In genomic region chr13:21365574-21365973, GRCh38 we compare ENCODE assay signal across 14 cellular contexts.
DNase-seq lines count a peak whose midpoint lies in the region; ATAC-seq and TF ChIP-seq lines count a peak whose summit lies in the region.
"Had no signal": no experiment of that assay in that cellular context is flagged by ENCODE, and none has a peak within 500 bp of the region (broad histone marks: within the 10 kb centered on the region; RNA-seq: fewer than 3 reads in every experiment).

No MANE protein-coding gene starts in this region.

- no TSS peak for BruUV-seq in MCF 10A (replicated peaks; lab: Mats Ljungman, UMichigan)

- H3K4me1 Mint-ChIP-seq in activated CD8-positive, alpha-beta T cell treated with anti-CD3 and anti-CD28 coated beads, Interleukin-2, amount 10 ng/mL, durations not matched to agents 7 days and 5 days (ENCODE audit: low read depth) = peaks cover 22% of the 10 kb centered on the region
- peaks cover 20% of the 10 kb centered on the region for H3K4me1 Mint-ChIP-seq in stimulated activated naive CD8-positive, alpha-beta T cell treated with anti-CD3 and anti-CD28 coated beads, Interleukin-15, Interleukin-2, amounts not matched to agents 100 ng/mL and 50 ng/mL, for 24 hours (ENCODE audit: low read depth)
- no peaks in the 10 kb centered on the region for H3K4me1 Mint-ChIP-seq in MCF 10A (ENCODE audit: insufficient read depth, unreplicated experiment)

- H3K36me3 ChIP-seq in right atrium auricular region (no peaks in the 10 kb centered on the region), heart left ventricle (no peaks in the 10 kb centered on the region), esophagus muscularis mucosa (no peaks in the 10 kb centered on the region)
- H3K36me3 ChIP-seq: thyroid gland had no signal

- H3K27ac ChIP-seq in right atrium auricular region (no peak overlapping the region), heart left ventricle (no peak overlapping the region), esophagus muscularis mucosa (replicated peaks in 1 of 4) (no peak overlapping the region)
- H3K27ac ChIP-seq: thyroid gland had no signal

- no peaks in the 10 kb centered on the region for H3K27me3 Mint-ChIP-seq in activated CD8-positive, alpha-beta T cell treated with anti-CD3 and anti-CD28 coated beads, Interleukin-2, amount 10 ng/mL, durations not matched to agents 7 days and 5 days (ENCODE audit: low read depth)
- no peaks in the 10 kb centered on the region for H3K27me3 Mint-ChIP-seq in stimulated activated naive CD8-positive, alpha-beta T cell treated with anti-CD3 and anti-CD28 coated beads, Interleukin-15, Interleukin-2, amounts not matched to agents 100 ng/mL and 50 ng/mL, for 24 hours
- no peaks in the 10 kb centered on the region for H3K27me3 Mint-ChIP-seq in MCF 10A (ENCODE audit: insufficient read depth, unreplicated experiment)

- DNase-seq in right atrium auricular region (ENCODE audit: low spot score) (peak; percentile 18), heart left ventricle (no peak), esophagus muscularis mucosa (ENCODE audit: extremely low spot score) (peak; percentile 68), A172 (ENCODE audit: low spot score) (no peak), MCF 10A (ENCODE audit: unreplicated experiment) (no peak)
- DNase-seq in activated CD8-positive, alpha-beta T cell treated with anti-CD3 and anti-CD28 coated beads, Interleukin-2, amount 10 ng/mL, durations not matched to agents 7 days and 5 days = peak; percentile 61
- DNase-seq: activated CD4-positive, CD25-positive, alpha-beta regulatory T cell; H7; kidney; NCI-H1694 treated with DMSO at 0.1 percent for 48 hours; thyroid gland had no signal

- TF ChIP-seq EP300 in esophagus muscularis mucosa (IDR thresholded peaks at IDR 0.05) = no peak

- H3K9me3 Mint-ChIP-seq in activated CD8-positive, alpha-beta T cell treated with anti-CD3 and anti-CD28 coated beads, Interleukin-2, amount 10 ng/mL, durations not matched to agents 7 days and 5 days (ENCODE audit: insufficient read depth) = no peaks in the 10 kb centered on the region
- peaks cover 4% of the 10 kb centered on the region for H3K9me3 Mint-ChIP-seq in stimulated activated naive CD8-positive, alpha-beta T cell treated with anti-CD3 and anti-CD28 coated beads, Interleukin-15, Interleukin-2, amounts not matched to agents 100 ng/mL and 50 ng/mL, for 24 hours
- no peaks in the 10 kb centered on the region for H3K9me3 Mint-ChIP-seq in MCF 10A (ENCODE audit: unreplicated experiment)

- peak overlapping the region; percentile 83 for H3K27ac Mint-ChIP-seq in activated CD8-positive, alpha-beta T cell treated with anti-CD3 and anti-CD28 coated beads, Interleukin-2, amount 10 ng/mL, durations not matched to agents 7 days and 5 days
- peak overlapping the region; percentile 85 for H3K27ac Mint-ChIP-seq in stimulated activated naive CD8-positive, alpha-beta T cell treated with anti-CD3 and anti-CD28 coated beads, Interleukin-15, Interleukin-2, amounts not matched to agents 100 ng/mL and 50 ng/mL, for 24 hours
- H3K27ac Mint-ChIP-seq in MCF 10A (ENCODE audit: low read depth, unreplicated experiment) = no peak overlapping the region

- CTCF ChIA-PET in activated CD8-positive, alpha-beta T cell treated with anti-CD3 and anti-CD28 coated beads, Interleukin-2, amount 10 ng/mL, durations not matched to agents 7 days and 5 days (lab: Charles Lee) = no interaction called here
- CTCF ChIA-PET in MCF 10A (lab: Yijun Ruan, JAX) = no interaction called here

- intact Hi-C loops in heart left ventricle (cut with DNase I) = no loop called here
- intact Hi-C loops in esophagus muscularis mucosa (cut with DNase I) = no loop called here
- intact Hi-C loops in MCF 10A (cut with micrococcal nuclease) = no loop called here

- ATAC-seq in heart left ventricle (no peak), GM18868 (IDR thresholded peaks at IDR 0.05; ENCODE audit: unreplicated experiment) (no peak)
- peak; percentile 83 for ATAC-seq in activated CD8-positive, alpha-beta T cell treated with anti-CD3 and anti-CD28 coated beads, Interleukin-2, amount 10 ng/mL, durations not matched to agents 7 days and 5 days
- ATAC-seq: GM12878 had no signal

- WGBS in heart left ventricle, 4 donors = 77 to 84% (median 78%) methylated on average over 4 of the region's 4 CpGs
- 86% methylated on average over 4 of the region's 4 CpGs for WGBS in esophagus muscularis mucosa

- H3K4me1 ChIP-seq in right atrium auricular region = no peaks in the 10 kb centered on the region
- no peaks in the 10 kb centered on the region for H3K4me1 ChIP-seq in heart left ventricle
- no peaks in the 10 kb centered on the region for H3K4me1 ChIP-seq in esophagus muscularis mucosa

- TF ChIP-seq POLR2A in heart left ventricle (IDR thresholded peaks at IDR 0.05) = no peak
- no peak for TF ChIP-seq POLR2A in esophagus muscularis mucosa (IDR thresholded peaks at IDR 0.05; ENCODE audit: low read depth)

- H3K4me3 ChIP-seq in right atrium auricular region (no peak overlapping the region), heart left ventricle (no peak overlapping the region), esophagus muscularis mucosa (no peak overlapping the region)
- H3K4me3 ChIP-seq: GM12878, thyroid gland had no signal

- H3K36me3 Mint-ChIP-seq in activated CD8-positive, alpha-beta T cell treated with anti-CD3 and anti-CD28 coated beads, Interleukin-2, amount 10 ng/mL, durations not matched to agents 7 days and 5 days (ENCODE audit: low read depth) = no peaks in the 10 kb centered on the region
- H3K36me3 Mint-ChIP-seq in stimulated activated naive CD8-positive, alpha-beta T cell treated with anti-CD3 and anti-CD28 coated beads, Interleukin-15, Interleukin-2, amounts not matched to agents 100 ng/mL and 50 ng/mL, for 24 hours (ENCODE audit: low read depth) = no peaks in the 10 kb centered on the region
- H3K36me3 Mint-ChIP-seq in MCF 10A (ENCODE audit: insufficient read depth, unreplicated experiment) = no peaks in the 10 kb centered on the region

- no peak for TF ChIP-seq CTCF in right atrium auricular region (IDR thresholded peaks at IDR 0.05)
- TF ChIP-seq CTCF in heart left ventricle (IDR thresholded peaks at IDR 0.05) = no peak
- TF ChIP-seq CTCF in esophagus muscularis mucosa (IDR thresholded peaks at IDR 0.05) = no peak
- TF ChIP-seq CTCF in MCF 10A (IDR thresholded peaks at IDR 0.05; ENCODE audit: unreplicated experiment) = no peak

- H3K27me3 ChIP-seq in right atrium auricular region (no peaks in the 10 kb centered on the region), heart left ventricle (no peaks in the 10 kb centered on the region), esophagus muscularis mucosa (no peaks in the 10 kb centered on the region)
- H3K27me3 ChIP-seq: thyroid gland had no signal

- POLR2A ChIA-PET in activated CD8-positive, alpha-beta T cell treated with anti-CD3 and anti-CD28 coated beads, Interleukin-2, amount 10 ng/mL, durations not matched to agents 7 days and 5 days (lab: Charles Lee) = no interaction called here
- POLR2A ChIA-PET in MCF 10A (lab: Yijun Ruan, JAX) = no interaction called here

- H3K9me3 ChIP-seq in right atrium auricular region = no peaks in the 10 kb centered on the region
- H3K9me3 ChIP-seq in heart left ventricle = peaks cover 0 to 11% (median 0%) of the 10 kb centered on the region in 12 donors
- H3K9me3 ChIP-seq in esophagus muscularis mucosa = no peaks in the 10 kb centered on the region
- H3K9me3 ChIP-seq: thyroid gland had no signal

- H3K4me3 Mint-ChIP-seq in activated CD8-positive, alpha-beta T cell treated with anti-CD3 and anti-CD28 coated beads, Interleukin-2, amount 10 ng/mL, durations not matched to agents 7 days and 5 days = peak overlapping the region; percentile 19
- peak overlapping the region; percentile 24 for H3K4me3 Mint-ChIP-seq in stimulated activated naive CD8-positive, alpha-beta T cell treated with anti-CD3 and anti-CD28 coated beads, Interleukin-15, Interleukin-2, amounts not matched to agents 100 ng/mL and 50 ng/mL, for 24 hours
- no peak overlapping the region for H3K4me3 Mint-ChIP-seq in MCF 10A (ENCODE audit: unreplicated experiment)

Comparison
In these comparisons a context has a peak if more than half of its experiments do, and no peak if none do; other contexts are left out.
1. DNase-seq: peak in right atrium auricular region (single experiment), activated CD8-positive, alpha-beta T cell treated with anti-CD3 and anti-CD28 coated beads, Interleukin-2, amount 10 ng/mL, durations not matched to agents 7 days and 5 days (single experiment) and esophagus muscularis mucosa (single experiment); none in heart left ventricle (0 of 5), A172 (single experiment) and MCF 10A (single experiment).